In genomic region chr2:27261926-27262298, GRCh38 we compare ENCODE assay signal across 11 cellular contexts. TPM values are rescaled to one million over a fixed set of nuclear protein-coding genes. Genes with fewer than 3 reads are reported as not detected.
A peak's percentile ranks its signal among the peaks of the same experiment; 100 is the strongest.
DNase-seq lines count a peak whose midpoint lies in the region; ATAC-seq and TF ChIP-seq lines count a peak whose summit lies in the region.
"Had no signal": no experiment of that assay in that cellular context is flagged by ENCODE, and none has a peak within 500 bp of the region (broad histone marks: within the 10 kb centered on the region; RNA-seq: fewer than 3 reads in every experiment).

No MANE protein-coding gene starts in this region.

- intact Hi-C loops in activated CD4-positive, alpha-beta T cell treated with anti-CD3 and anti-CD28 coated beads, Interleukin-2, amount 10 ng/mL, durations not matched to agents 24 days and 14 days (cut with micrococcal nuclease): loop anchor here (2.0 to 5.0 kb wide), 3 partner anchors 41 to 415 kb away; partner anchors contain the start of genes ATRAID, DPYSL5 and SLC5A6
- intact Hi-C loops in activated B cell treated with CpG ODN at 0.5 μM for 24 hours (cut with micrococcal nuclease): no loop called here

- H3K4me1 Mint-ChIP-seq in activated CD4-positive, alpha-beta T cell treated with anti-CD3 and anti-CD28 coated beads, Interleukin-2, amount 10 ng/mL, durations not matched to agents 24 days and 14 days: peaks cover 25% of the 10 kb centered on the region
- H3K4me1 Mint-ChIP-seq in activated B cell treated with CpG ODN at 0.5 μM for 24 hours: peaks cover 33% of the 10 kb centered on the region
- peaks cover 26% of the 10 kb centered on the region for H3K4me1 Mint-ChIP-seq in stimulated activated naive CD8-positive, alpha-beta T cell treated with anti-CD3 and anti-CD28 coated beads, Interleukin-15, amount 100 ng/mL, for 72 hours

- no peaks in the 10 kb centered on the region for H3K9me3 ChIP-seq in iPS DF 6.9 (ENCODE audit: control insufficient read depth, insufficient read depth, low read length)
- H3K9me3 ChIP-seq: uterus had no signal

- H3K4me3 Mint-ChIP-seq in activated CD4-positive, alpha-beta T cell treated with anti-CD3 and anti-CD28 coated beads, Interleukin-2, amount 10 ng/mL, durations not matched to agents 24 days and 14 days: peak overlapping the region; percentile 56
- H3K4me3 Mint-ChIP-seq in activated B cell treated with CpG ODN at 0.5 μM for 24 hours: peak overlapping the region; percentile 74
- H3K4me3 Mint-ChIP-seq in stimulated activated naive CD8-positive, alpha-beta T cell treated with anti-CD3 and anti-CD28 coated beads, Interleukin-15, amount 100 ng/mL, for 72 hours: peak overlapping the region; percentile 66 to 78

- H3K27me3 ChIP-seq in iPS DF 6.9 (ENCODE audit: control insufficient read depth, insufficient read depth, low read length): peaks cover 40% of the 10 kb centered on the region

- no peak for DNase-seq in activated CD4-positive, alpha-beta T cell treated with anti-CD3 and anti-CD28 coated beads, Interleukin-2, amount 10 ng/mL, durations not matched to agents 24 days and 14 days
- no peak for DNase-seq in activated CD4-positive, alpha-beta T cell treated with anti-CD3 and anti-CD28 coated beads for 48 hours
- no peak for DNase-seq in activated B cell treated with CpG ODN at 0.5 μM for 24 hours
- DNase-seq in iPS DF 6.9 (ENCODE audit: low read depth, low spot score): no peak
- no peak for DNase-seq in stimulated activated naive CD8-positive, alpha-beta T cell treated with anti-CD3 and anti-CD28 coated beads, Interleukin-15, amount 100 ng/mL, for 72 hours
- no peak for DNase-seq in NCI-H2196 (lab: John Stamatoyannopoulos, UW; ENCODE audit: unreplicated experiment)
- DNase-seq in T1000 (lab: John Stamatoyannopoulos, UW): no peak
- DNase-seq: SHP77 treated with DMSO at 0.1 percent for 48 hours, uterus had no signal

- CTCF ChIA-PET in activated B cell treated with CpG ODN at 0.5 μM for 24 hours (lab: Charles Lee): no interaction called here

- WGBS in iPS DF 6.9 (ENCODE audit: insufficient coverage, insufficient read length): no CpG with 5 or more reads among the region's 40 CpGs

- no peaks in the 10 kb centered on the region for H3K36me3 ChIP-seq in iPS DF 6.9 (ENCODE audit: control insufficient read depth, insufficient read depth, low read length)
- H3K36me3 ChIP-seq: uterus had no signal

- ATAC-seq in activated B cell treated with CpG ODN at 0.5 μM for 24 hours (ENCODE audit: low read depth): no peak
- ATAC-seq in stimulated activated naive CD8-positive, alpha-beta T cell treated with anti-CD3 and anti-CD28 coated beads, Interleukin-15, amount 100 ng/mL, for 72 hours: no peak
- no peak for ATAC-seq in GM21423 (IDR thresholded peaks at IDR 0.05; ENCODE audit: unreplicated experiment)

- POLR2A ChIA-PET in activated B cell treated with CpG ODN at 0.5 μM for 24 hours (lab: Charles Lee): interaction anchor here (1.6 kb wide), 1 partner anchor 148 kb away, joined by 4 read pairs; the partner anchor contains the start of gene PPM1G

- TF ChIP-seq CTCF in activated B cell treated with CpG ODN at 0.5 μM for 24 hours (IDR thresholded peaks at IDR 0.05): no peak

- peaks cover 4% of the 10 kb centered on the region; the same call in 1 of the 2 replicates for H3K4me1 ChIP-seq in iPS DF 6.9 (ENCODE audit: control insufficient read depth, insufficient read depth, low read length)

- no peak overlapping the region for H3K27ac Mint-ChIP-seq in activated CD4-positive, alpha-beta T cell treated with anti-CD3 and anti-CD28 coated beads, Interleukin-2, amount 10 ng/mL, durations not matched to agents 24 days and 14 days
- H3K27ac Mint-ChIP-seq in activated B cell treated with CpG ODN at 0.5 μM for 24 hours: no peak overlapping the region
- no peak overlapping the region for H3K27ac Mint-ChIP-seq in stimulated activated naive CD8-positive, alpha-beta T cell treated with anti-CD3 and anti-CD28 coated beads, Interleukin-15, amount 100 ng/mL, for 72 hours

- peaks cover 57% of the 10 kb centered on the region for H3K27me3 Mint-ChIP-seq in activated CD4-positive, alpha-beta T cell treated with anti-CD3 and anti-CD28 coated beads, Interleukin-2, amount 10 ng/mL, durations not matched to agents 24 days and 14 days
- H3K27me3 Mint-ChIP-seq in activated B cell treated with CpG ODN at 0.5 μM for 24 hours: peaks cover 59% of the 10 kb centered on the region
- peaks cover 50% of the 10 kb centered on the region for H3K27me3 Mint-ChIP-seq in stimulated activated naive CD8-positive, alpha-beta T cell treated with anti-CD3 and anti-CD28 coated beads, Interleukin-15, amount 100 ng/mL, for 72 hours

- no peaks in the 10 kb centered on the region for H3K36me3 Mint-ChIP-seq in activated CD4-positive, alpha-beta T cell treated with anti-CD3 and anti-CD28 coated beads, Interleukin-2, amount 10 ng/mL, durations not matched to agents 24 days and 14 days (ENCODE audit: low read depth)
- H3K36me3 Mint-ChIP-seq in activated B cell treated with CpG ODN at 0.5 μM for 24 hours (ENCODE audit: low read depth): peaks cover 2% of the 10 kb centered on the region

- peak overlapping the region; percentile 81; the same call in 1 of the 2 replicates for H3K4me3 ChIP-seq in iPS DF 6.9 (ENCODE audit: low read length)

- no peaks in the 10 kb centered on the region for H3K9me3 Mint-ChIP-seq in activated CD4-positive, alpha-beta T cell treated with anti-CD3 and anti-CD28 coated beads, Interleukin-2, amount 10 ng/mL, durations not matched to agents 24 days and 14 days
- no peaks in the 10 kb centered on the region for H3K9me3 Mint-ChIP-seq in activated B cell treated with CpG ODN at 0.5 μM for 24 hours
- no peaks in the 10 kb centered on the region for H3K9me3 Mint-ChIP-seq in stimulated activated naive CD8-positive, alpha-beta T cell treated with anti-CD3 and anti-CD28 coated beads, Interleukin-15, amount 100 ng/mL, for 72 hours

- H3K27ac ChIP-seq in iPS DF 6.9 (ENCODE audit: low read length): no peak overlapping the region
- H3K27ac ChIP-seq: uterus had no signal

RNA-seq across cellular contexts. Expression of gene SLC30A3, which starts 0.9 kb away (rescaled TPM):
- 1.4 and 2.2 TPM in 2 replicates for total RNA-seq in activated CD4-positive, alpha-beta T cell treated with anti-CD3 and anti-CD28 coated beads, Interleukin-2, amount 10 ng/mL, durations not matched to agents 24 days and 14 days
- 0.12 and 0.27 TPM in 2 replicates for total RNA-seq in activated B cell treated with CpG ODN at 0.5 μM for 24 hours
- total RNA-seq: liver had no signal

RNA-seq across cellular contexts. Expression of gene DNAJC5G, which starts 13.3 kb away (rescaled TPM):
- total RNA-seq in activated CD4-positive, alpha-beta T cell treated with anti-CD3 and anti-CD28 coated beads, Interleukin-2, amount 10 ng/mL, durations not matched to agents 24 days and 14 days: not detected in 2 replicates
- not detected in 2 replicates for total RNA-seq in activated B cell treated with CpG ODN at 0.5 μM for 24 hours
- total RNA-seq: liver had no signal

RNA-seq across cellular contexts. Expression of gene TRIM54, which starts 20.3 kb away (rescaled TPM):
- total RNA-seq in activated CD4-positive, alpha-beta T cell treated with anti-CD3 and anti-CD28 coated beads, Interleukin-2, amount 10 ng/mL, durations not matched to agents 24 days and 14 days: 0.33 and 0.47 TPM in 2 replicates
- total RNA-seq in activated B cell treated with CpG ODN at 0.5 μM for 24 hours: not detected in 2 replicates
- total RNA-seq: liver had no signal

RNA-seq across cellular contexts. Expression of gene CAD, which starts 44.7 kb away (rescaled TPM):
- total RNA-seq in activated CD4-positive, alpha-beta T cell treated with anti-CD3 and anti-CD28 coated beads, Interleukin-2, amount 10 ng/mL, durations not matched to agents 24 days and 14 days: 144 and 159 TPM in 2 replicates
- total RNA-seq in activated B cell treated with CpG ODN at 0.5 μM for 24 hours: 55.9 and 64.1 TPM in 2 replicates

RNA-seq across cellular contexts. Expression of gene UCN, which starts 46.3 kb away (rescaled TPM):
- 1.9 and 2.7 TPM in 2 replicates for total RNA-seq in activated CD4-positive, alpha-beta T cell treated with anti-CD3 and anti-CD28 coated beads, Interleukin-2, amount 10 ng/mL, durations not matched to agents 24 days and 14 days
- 1.0 and 1.2 TPM in 2 replicates for total RNA-seq in activated B cell treated with CpG ODN at 0.5 μM for 24 hours
